In the genomic region with DNA sequence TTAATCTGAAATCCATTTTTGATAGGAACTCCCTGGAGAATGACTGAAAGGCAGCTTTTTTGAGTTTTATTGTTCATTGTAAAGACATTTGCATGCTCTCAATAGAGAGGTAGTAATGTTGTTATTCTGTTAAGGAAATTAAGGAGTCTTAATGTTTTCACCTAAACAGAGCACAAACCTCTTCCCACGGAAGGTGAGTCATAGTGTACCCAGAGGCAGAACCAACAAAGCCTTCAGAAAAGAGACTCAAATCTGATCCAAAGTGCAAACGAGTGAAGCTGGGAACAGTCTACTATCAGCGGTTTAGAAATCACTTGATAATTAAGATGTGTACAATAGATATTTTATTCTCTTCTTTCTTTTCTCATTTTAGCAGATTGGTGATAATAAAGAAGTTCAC, we compare ENCODE assay signal across 16 cellular contexts.
A peak's percentile ranks its signal among the peaks of the same experiment; 100 is the strongest.
DNase-seq lines count a peak whose midpoint lies in the region; ATAC-seq, FAIRE-seq and TF ChIP-seq lines count a peak whose summit lies in the region.
"Had no signal": no experiment of that assay in that cellular context is flagged by ENCODE, and none has a peak within 500 bp of the region (broad histone marks: within the 10 kb centered on the region; RNA-seq: fewer than 3 reads in every experiment).

No MANE protein-coding gene starts in this region.

- no peaks in the 10 kb centered on the region for H3K36me3 ChIP-seq in left ventricle myocardium inferior

- H3K27me3 ChIP-seq in left ventricle myocardium inferior (ENCODE audit: low read depth), result no peaks in the 10 kb centered on the region

- peaks cover 13% of the 10 kb centered on the region for H3K4me1 ChIP-seq in left ventricle myocardium inferior

- H3K36me3 Mint-ChIP-seq in type B pancreatic cell, result no peaks in the 10 kb centered on the region

- no peak overlapping the region for H3K4me3 ChIP-seq in left ventricle myocardium inferior

- H3K9me3 Mint-ChIP-seq in type B pancreatic cell, result no peaks in the 10 kb centered on the region

- DNase-seq in left ventricle myocardium inferior (no peak), left ventricle myocardium superior (no peak), astrocyte of the hippocampus (ENCODE audit: low read depth, low spot score) (peak; percentile 75), substantia nigra (lab: John Stamatoyannopoulos, UW) (no peak), hippocampal formation (lab: John Stamatoyannopoulos, UW) (no peak), foreskin melanocyte (no peak), type B pancreatic cell (ENCODE audit: extremely low spot score, unreplicated experiment) (no peak)
- DNase-seq: activated CD8-positive, alpha-beta memory T cell treated with anti-CD3 and anti-CD28 coated beads for 24 hours; aorta; effector CD4-positive, alpha-beta T cell; islet precursor cell; NCI-H1105; NCI-H345; stimulated activated CD4-positive, alpha-beta T cell treated with anti-CD3 and anti-CD28 coated beads, Interleukin-2, amount 100 ng/mL, for 24 hours had no signal

- ATAC-seq in left ventricle myocardium superior, result no peak

- H3K27ac Mint-ChIP-seq in type B pancreatic cell, result no peak overlapping the region

- FAIRE-seq in islet of Langerhans (lab: Jason Lieb, UNC), result peak; percentile 97
- FAIRE-seq: A204.1 had no signal

- H3K27ac ChIP-seq in left ventricle myocardium inferior (replicated peaks), result peak overlapping the region; percentile 20
- H3K27ac ChIP-seq in substantia nigra (ENCODE audit: low read depth, low read length, poor library complexity, severe bottlenecking), result no peak overlapping the region

- no peak overlapping the region for H3K4me3 Mint-ChIP-seq in type B pancreatic cell

- TF ChIP-seq CTCF in left ventricle myocardium inferior (IDR thresholded peaks at IDR 0.05; ENCODE audit: borderline replicate concordance) (no peak), type B pancreatic cell (conservative IDR thresholded peaks at IDR 0.05) (no peak)

- H3K4me1 Mint-ChIP-seq in type B pancreatic cell (ENCODE audit: unreplicated experiment), result peaks cover 12% of the 10 kb centered on the region

- intact Hi-C loops in left ventricle myocardium inferior (cut with micrococcal nuclease) (no loop called here), left ventricle myocardium superior (cut with micrococcal nuclease) (no loop called here)

- H3K27me3 Mint-ChIP-seq in type B pancreatic cell, result no peaks in the 10 kb centered on the region

- no peaks in the 10 kb centered on the region for H3K9me3 ChIP-seq in left ventricle myocardium inferior (replicated peaks)
